In genomic region chr3:83500422-83500821, GRCh38 we compare ENCODE assay signal across 22 cellular contexts.
DNase-seq lines count a peak whose midpoint lies in the region; ATAC-seq and TF ChIP-seq lines count a peak whose summit lies in the region.
"Had no signal": no experiment of that assay in that cellular context is flagged by ENCODE, and none has a peak within 500 bp of the region (broad histone marks: within the 10 kb centered on the region; RNA-seq: fewer than 3 reads in every experiment).

No MANE protein-coding gene starts in this region.

- H3K4me3 Mint-ChIP-seq in stimulated activated memory B cell treated with anti-CD40 and anti-IgM and Interleukin-4, amounts not matched to agents 10 μg/mL and 1 μg/mL and 100 μg/mL, for 72 hours, result no peak overlapping the region
- H3K4me3 Mint-ChIP-seq in effector memory CD8-positive, alpha-beta T cell, result no peak overlapping the region
- H3K4me3 Mint-ChIP-seq: T-cell had no signal

- H3K36me3 Mint-ChIP-seq in stimulated activated memory B cell treated with anti-CD40 and anti-IgM and Interleukin-4, amounts not matched to agents 10 μg/mL and 1 μg/mL and 100 μg/mL, for 72 hours, result no peaks in the 10 kb centered on the region
- no peaks in the 10 kb centered on the region for H3K36me3 Mint-ChIP-seq in effector memory CD8-positive, alpha-beta T cell (ENCODE audit: insufficient read depth)
- H3K36me3 Mint-ChIP-seq: T-cell had no signal

- H3K9me3 Mint-ChIP-seq in stimulated activated memory B cell treated with anti-CD40 and anti-IgM and Interleukin-4, amounts not matched to agents 10 μg/mL and 1 μg/mL and 100 μg/mL, for 72 hours, result no peaks in the 10 kb centered on the region
- H3K9me3 Mint-ChIP-seq in effector memory CD8-positive, alpha-beta T cell, result peaks cover 0 to 1% of the 10 kb centered on the region in 2 donors

- H3K4me1 Mint-ChIP-seq in stimulated activated memory B cell treated with anti-CD40 and anti-IgM and Interleukin-4, amounts not matched to agents 10 μg/mL and 1 μg/mL and 100 μg/mL, for 72 hours, result no peaks in the 10 kb centered on the region
- H3K4me1 Mint-ChIP-seq in effector memory CD8-positive, alpha-beta T cell (ENCODE audit: low read depth in 2 of 2), result no peaks in the 10 kb centered on the region
- H3K4me1 Mint-ChIP-seq: T-cell had no signal

- H3K27me3 Mint-ChIP-seq in stimulated activated memory B cell treated with anti-CD40 and anti-IgM and Interleukin-4, amounts not matched to agents 10 μg/mL and 1 μg/mL and 100 μg/mL, for 72 hours, result no peaks in the 10 kb centered on the region
- no peaks in the 10 kb centered on the region for H3K27me3 Mint-ChIP-seq in effector memory CD8-positive, alpha-beta T cell
- H3K27me3 Mint-ChIP-seq: T-cell had no signal

- TF ChIP-seq CTCF in epithelial cell of proximal tubule (conservative IDR thresholded peaks at IDR 0.05; ENCODE audit: low read depth, low read length), result no peak

- DNase-seq in NCI-H1417 (lab: John Stamatoyannopoulos, UW) (peak in 2 of 3 experiments; percentile 8 to 47), NCI-H1417 treated with DMSO at 0.1 percent for 48 hours (lab: John Stamatoyannopoulos, UW) (no peak), NCI-H69 (lab: John Stamatoyannopoulos, UW) (peak; percentile 64), epithelial cell of proximal tubule (ENCODE audit: low read depth) (peak; percentile 42)
- no peak for DNase-seq in effector memory CD8-positive, alpha-beta T cell
- DNase-seq: activated gamma-delta T cell; anterior cingulate cortex; colonic mucosa; HCEC 1CT; heart right ventricle; kidney; NCI-H1105 treated with DMSO at 0.1 percent for 48 hours; NCI-H446 treated with DMSO at 0.1 percent for 48 hours; nucleus accumbens; sigmoid colon; stimulated activated CD4-positive, alpha-beta T cell treated with anti-CD3 and anti-CD28 coated beads, Interleukin-4, amount 100 ng/mL, for 1 hour; stimulated activated CD8-positive, alpha-beta memory T cell treated with anti-CD3 and anti-CD28 coated beads, Interleukin-4, amount 100 ng/mL, for 48 hours; T-cell had no signal

- no peak overlapping the region for H3K27ac Mint-ChIP-seq in stimulated activated memory B cell treated with anti-CD40 and anti-IgM and Interleukin-4, amounts not matched to agents 10 μg/mL and 1 μg/mL and 100 μg/mL, for 72 hours
- no peak overlapping the region for H3K27ac Mint-ChIP-seq in effector memory CD8-positive, alpha-beta T cell
- H3K27ac Mint-ChIP-seq: T-cell had no signal

- ATAC-seq in stimulated activated memory B cell treated with anti-CD40 and anti-IgM and Interleukin-4, amounts not matched to agents 10 μg/mL and 1 μg/mL and 100 μg/mL, for 72 hours, result peak; percentile 47
- ATAC-seq in effector memory CD8-positive, alpha-beta T cell (replicated peaks), result no peak
- ATAC-seq in GM19397 (IDR thresholded peaks at IDR 0.05; ENCODE audit: unreplicated experiment) (no peak), HG03097 (IDR thresholded peaks at IDR 0.05; ENCODE audit: low FRiP score, unreplicated experiment) (no peak)
- ATAC-seq: heart right ventricle, T-cell had no signal

- H3K4me3 ChIP-seq in epithelial cell of proximal tubule (ENCODE audit: low read depth, low read length), result no peak overlapping the region
- H3K4me3 ChIP-seq: colonic mucosa, esophagus muscularis mucosa, heart right ventricle, sigmoid colon had no signal

Comparison
In these comparisons a context has a peak if more than half of its experiments do, and no peak if none do; other contexts are left out.
1. DNase-seq: peak in NCI-H1417 (2 of 3), NCI-H69 (single experiment) and epithelial cell of proximal tubule (single experiment); none in NCI-H1417 treated with DMSO at 0.1 percent for 48 hours (single experiment) and effector memory CD8-positive, alpha-beta T cell (0 of 3).